ENCODE assay signal across 23 cellular contexts in the genomic region with DNA sequence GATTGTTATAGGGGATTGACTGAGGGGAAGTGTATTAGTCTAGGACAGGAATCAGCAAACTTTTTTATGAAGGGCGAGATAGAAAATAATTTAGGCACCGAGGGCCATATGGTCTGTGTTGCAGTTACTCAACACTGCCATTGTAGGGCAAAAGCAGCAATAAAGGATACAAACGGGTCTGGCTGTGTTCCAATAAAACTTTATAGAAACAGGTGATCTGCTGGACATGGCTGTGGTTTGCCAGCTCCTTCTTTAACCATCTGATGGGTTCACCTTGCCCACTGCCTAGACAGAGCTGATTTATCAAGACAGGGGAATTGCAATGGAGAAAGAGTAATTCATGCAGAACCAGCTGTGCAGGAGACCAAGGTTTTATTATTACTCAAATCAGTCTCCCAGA.
"Had no signal": no experiment of that assay in that cellular context is flagged by ENCODE, and none has a peak within 500 bp of the region (broad histone marks: within the 10 kb centered on the region; RNA-seq: fewer than 3 reads in every experiment).

No MANE protein-coding gene starts in this region.

- H3K79me2 ChIP-seq: hepatocyte had no signal

- H3K4me2 ChIP-seq: hepatocyte had no signal

- DNase-seq: activated CD4-positive, alpha-beta T cell treated with anti-CD3 and anti-CD28 coated beads for 36 hours; activated CD4-positive, CD25-positive, alpha-beta regulatory T cell; activated CD8-positive, alpha-beta memory T cell treated with anti-CD3 and anti-CD28 coated beads, Interleukin-2, amount 10 ng/mL, durations not matched to agents 7 days and 5 days; activated CD8-positive, alpha-beta T cell treated with anti-CD3 and anti-CD28 coated beads, Interleukin-2, amount 10 ng/mL, durations not matched to agents 7 days and 5 days; activated naive CD4-positive, alpha-beta T cell; activated T-cell treated with anti-CD3 and anti-CD28 coated beads, Interleukin-2, amount 50 U/mL, for 48 hours; anterior cingulate cortex; effector CD8-positive, alpha-beta T cell; gastrocnemius medialis; glutamatergic neuron; islet precursor cell; left ventricle myocardium superior; naive thymus-derived CD4-positive, alpha-beta T cell; ovary; right lobe of liver; stimulated activated CD4-positive, alpha-beta T cell treated with anti-CD3 and anti-CD28 coated beads, Interleukin-2, amount 100 ng/mL, for 48 hours; stimulated activated naive CD4-positive, alpha-beta T cell treated with Interleukin-2 at 50 U/mL for 16 hours; uterus had no signal

- ATAC-seq: activated CD4-positive, alpha-beta T cell treated with anti-CD3 and anti-CD28 coated beads for 36 hours; activated CD8-positive, alpha-beta memory T cell treated with anti-CD3 and anti-CD28 coated beads, Interleukin-2, amount 10 ng/mL, durations not matched to agents 7 days and 5 days; activated CD8-positive, alpha-beta T cell treated with anti-CD3 and anti-CD28 coated beads, Interleukin-2, amount 10 ng/mL, durations not matched to agents 7 days and 5 days; activated naive CD4-positive, alpha-beta T cell treated with anti-CD3 and anti-CD28 coated beads, Interleukin-2, amount 50 U/mL, for 72 hours; gastrocnemius medialis; left ventricle myocardium superior; naive thymus-derived CD4-positive, alpha-beta T cell; right lobe of liver had no signal

- H3K36me3 ChIP-seq: gastrocnemius medialis, ovary, right lobe of liver, tibial nerve, uterus had no signal

- H3K4me1 ChIP-seq: gastrocnemius medialis, right lobe of liver, tibial nerve, uterus had no signal

- H3K27ac ChIP-seq: gastrocnemius medialis, hepatocyte, ovary, right lobe of liver, tibial nerve, uterus had no signal

- H3K9me3 Mint-ChIP-seq: activated naive CD4-positive, alpha-beta T cell treated with anti-CD3 and anti-CD28 coated beads, Interleukin-2, amount 50 U/mL, for 72 hours; central memory CD8-positive, alpha-beta T cell; naive thymus-derived CD4-positive, alpha-beta T cell had no signal

- H3K27me3 ChIP-seq: gastrocnemius medialis, hepatocyte, ovary, right lobe of liver, tibial nerve, uterus had no signal

- H3K4me1 Mint-ChIP-seq: activated CD8-positive, alpha-beta memory T cell treated with anti-CD3 and anti-CD28 coated beads, Interleukin-2, amount 10 ng/mL, durations not matched to agents 7 days and 5 days; naive thymus-derived CD4-positive, alpha-beta T cell had no signal

- H2AFZ ChIP-seq: hepatocyte had no signal

- H3K27ac Mint-ChIP-seq: activated CD4-positive, alpha-beta T cell treated with anti-CD3 and anti-CD28 coated beads for 36 hours; activated CD8-positive, alpha-beta memory T cell treated with anti-CD3 and anti-CD28 coated beads, Interleukin-2, amount 10 ng/mL, durations not matched to agents 7 days and 5 days; activated CD8-positive, alpha-beta T cell treated with anti-CD3 and anti-CD28 coated beads, Interleukin-2, amount 10 ng/mL, durations not matched to agents 7 days and 5 days; activated naive CD4-positive, alpha-beta T cell treated with anti-CD3 and anti-CD28 coated beads, Interleukin-2, amount 50 U/mL, for 72 hours; naive thymus-derived CD4-positive, alpha-beta T cell; progenitor cell of endocrine pancreas had no signal

- H3K9me3 ChIP-seq: gastrocnemius medialis, ovary, right lobe of liver, tibial nerve, uterus had no signal

- H3K4me3 ChIP-seq: gastrocnemius medialis, hepatocyte, ovary, right lobe of liver, tibial nerve, uterus had no signal

- H3K36me3 Mint-ChIP-seq: activated CD8-positive, alpha-beta memory T cell treated with anti-CD3 and anti-CD28 coated beads, Interleukin-2, amount 10 ng/mL, durations not matched to agents 7 days and 5 days; activated naive CD4-positive, alpha-beta T cell treated with anti-CD3 and anti-CD28 coated beads, Interleukin-2, amount 50 U/mL, for 72 hours; naive thymus-derived CD4-positive, alpha-beta T cell had no signal

- H3K4me3 Mint-ChIP-seq: activated CD4-positive, alpha-beta T cell treated with anti-CD3 and anti-CD28 coated beads for 36 hours; activated CD8-positive, alpha-beta memory T cell treated with anti-CD3 and anti-CD28 coated beads, Interleukin-2, amount 10 ng/mL, durations not matched to agents 7 days and 5 days; activated CD8-positive, alpha-beta T cell treated with anti-CD3 and anti-CD28 coated beads, Interleukin-2, amount 10 ng/mL, durations not matched to agents 7 days and 5 days; central memory CD8-positive, alpha-beta T cell; naive thymus-derived CD4-positive, alpha-beta T cell had no signal
